20 cellular contexts compared by ENCODE assay signal in genomic region chr14:88961214-88961613, GRCh38.
A peak's percentile ranks its signal among the peaks of the same experiment; 100 is the strongest.
DNase-seq lines count a peak whose midpoint lies in the region; ATAC-seq and TF ChIP-seq lines count a peak whose summit lies in the region.
"Had no signal": no experiment of that assay in that cellular context is flagged by ENCODE, and none has a peak within 500 bp of the region (broad histone marks: within the 10 kb centered on the region; RNA-seq: fewer than 3 reads in every experiment).

No MANE protein-coding gene starts in this region.

- POLR2A ChIA-PET in activated CD4-positive, alpha-beta T cell treated with anti-CD3 and anti-CD28 coated beads for 36 hours (lab: Charles Lee) = no interaction called here
- POLR2A ChIA-PET in activated CD4-positive, alpha-beta T cell treated with anti-CD3 and anti-CD28 coated beads, Interleukin-2, amount 10 ng/mL, durations not matched to agents 7 days and 5 days (lab: Charles Lee) = no interaction called here

- in situ Hi-C loops in transverse colon (cut with MboI; ENCODE audit: low pct_ligation_motif_present in 1 of 4, low pct_unique_long_range_greater_than_20kb in 1 of 4, low sequenced_read_pairs in 3 of 4) = no loop called here

- H3K4me1 ChIP-seq in right atrium auricular region = no peaks in the 10 kb centered on the region
- peaks cover 0 to 9% (median 3%) of the 10 kb centered on the region in 4 donors for H3K4me1 ChIP-seq in transverse colon

- no peak for TF ChIP-seq CTCF in right atrium auricular region (IDR thresholded peaks at IDR 0.05)
- TF ChIP-seq CTCF in transverse colon (IDR thresholded peaks at IDR 0.05) = no peak

- peak; percentile 39 for ATAC-seq in Right ventricle myocardium superior (ENCODE audit: poor library complexity)
- no peak for ATAC-seq in activated CD4-positive, alpha-beta T cell treated with anti-CD3 and anti-CD28 coated beads for 36 hours
- ATAC-seq: CD8-positive, alpha-beta T cell; GM23338; K562 had no signal

- 26 to 64% methylated on average over 3 of the region's 3 CpGs for WGBS in transverse colon (ENCODE audit: low coverage in 1 of 2), 2 donors

- peaks cover 13% of the 10 kb centered on the region for H3K27me3 Mint-ChIP-seq in activated CD4-positive, alpha-beta T cell treated with anti-CD3 and anti-CD28 coated beads for 36 hours
- H3K27me3 Mint-ChIP-seq in activated CD4-positive, alpha-beta T cell treated with anti-CD3 and anti-CD28 coated beads, Interleukin-2, amount 10 ng/mL, durations not matched to agents 7 days and 5 days = peaks cover 1% of the 10 kb centered on the region

- H3K9me3 Mint-ChIP-seq in activated CD4-positive, alpha-beta T cell treated with anti-CD3 and anti-CD28 coated beads for 36 hours (ENCODE audit: low read depth) = no peaks in the 10 kb centered on the region
- H3K9me3 Mint-ChIP-seq in activated CD4-positive, alpha-beta T cell treated with anti-CD3 and anti-CD28 coated beads, Interleukin-2, amount 10 ng/mL, durations not matched to agents 7 days and 5 days = no peaks in the 10 kb centered on the region
- H3K9me3 Mint-ChIP-seq: CD8-positive, alpha-beta T cell; GM23338 had no signal

- H3K4me3 ChIP-seq in right atrium auricular region (no peak overlapping the region), transverse colon (no peak overlapping the region)
- H3K4me3 ChIP-seq: GM23338, K562, PC-9 had no signal

- no peaks in the 10 kb centered on the region for H3K4me1 Mint-ChIP-seq in activated CD4-positive, alpha-beta T cell treated with anti-CD3 and anti-CD28 coated beads for 36 hours
- H3K4me1 Mint-ChIP-seq in activated CD4-positive, alpha-beta T cell treated with anti-CD3 and anti-CD28 coated beads, Interleukin-2, amount 10 ng/mL, durations not matched to agents 7 days and 5 days = no peaks in the 10 kb centered on the region
- H3K4me1 Mint-ChIP-seq: GM23338 had no signal

- DNase-seq in Right ventricle myocardium superior = no peak
- DNase-seq in right atrium auricular region (ENCODE audit: low spot score) = no peak
- peak; percentile 79 for DNase-seq in cerebellar cortex (ENCODE audit: low spot score)
- DNase-seq in middle frontal gyrus (ENCODE audit: extremely low spot score, low spot score) = peak; percentile 39
- DNase-seq in transverse colon = peak; percentile 21
- no peak for DNase-seq in activated CD4-positive, alpha-beta T cell treated with anti-CD3 and anti-CD28 coated beads for 36 hours
- DNase-seq in activated CD4-positive, alpha-beta T cell treated with anti-CD3 and anti-CD28 coated beads, Interleukin-2, amount 10 ng/mL, durations not matched to agents 7 days and 5 days = no peak
- no peak for DNase-seq in activated gamma-delta T cell (lab: John Stamatoyannopoulos, UW)
- DNase-seq: BE2C; CD8-positive, alpha-beta T cell; DND-41; GF-D8; NCI-H1417 treated with DMSO at 0.1 percent for 48 hours; NCI-H1930; NCI-H2171; NCI-H748 treated with DMSO at 0.1 percent for 48 hours; PC-9 had no signal

- H3K27me3 ChIP-seq in right atrium auricular region = no peaks in the 10 kb centered on the region
- H3K27me3 ChIP-seq in transverse colon = no peaks in the 10 kb centered on the region
- H3K27me3 ChIP-seq: BE2C had no signal

- H3K36me3 Mint-ChIP-seq in activated CD4-positive, alpha-beta T cell treated with anti-CD3 and anti-CD28 coated beads for 36 hours (ENCODE audit: low read depth) = no peaks in the 10 kb centered on the region
- H3K36me3 Mint-ChIP-seq in activated CD4-positive, alpha-beta T cell treated with anti-CD3 and anti-CD28 coated beads, Interleukin-2, amount 10 ng/mL, durations not matched to agents 7 days and 5 days (ENCODE audit: low read depth) = no peaks in the 10 kb centered on the region
- H3K36me3 Mint-ChIP-seq: CD8-positive, alpha-beta T cell had no signal

- CTCF ChIA-PET in activated CD4-positive, alpha-beta T cell treated with anti-CD3 and anti-CD28 coated beads for 36 hours (lab: Charles Lee) = no interaction called here
- CTCF ChIA-PET in activated CD4-positive, alpha-beta T cell treated with anti-CD3 and anti-CD28 coated beads, Interleukin-2, amount 10 ng/mL, durations not matched to agents 7 days and 5 days (lab: Charles Lee) = no interaction called here

- no peak for TF ChIP-seq POLR2A in transverse colon (IDR thresholded peaks at IDR 0.05)

- no peak overlapping the region for H3K4me3 Mint-ChIP-seq in activated CD4-positive, alpha-beta T cell treated with anti-CD3 and anti-CD28 coated beads for 36 hours
- no peak overlapping the region for H3K4me3 Mint-ChIP-seq in activated CD4-positive, alpha-beta T cell treated with anti-CD3 and anti-CD28 coated beads, Interleukin-2, amount 10 ng/mL, durations not matched to agents 7 days and 5 days
- H3K4me3 Mint-ChIP-seq: CD8-positive, alpha-beta T cell; GM23338 had no signal

- intact Hi-C loops in Right ventricle myocardium superior (cut with DNase I) = no loop called here
- intact Hi-C loops in transverse colon (cut with DNase I; ENCODE audit: low total_unique reads) = no loop called here
- intact Hi-C loops in activated CD4-positive, alpha-beta T cell treated with anti-CD3 and anti-CD28 coated beads for 36 hours (cut with DNase I, micrococcal nuclease) = no loop called here

- H3K9me3 ChIP-seq in right atrium auricular region = no peaks in the 10 kb centered on the region
- H3K9me3 ChIP-seq in transverse colon = no peaks in the 10 kb centered on the region

- H3K27ac ChIP-seq in right atrium auricular region (no peak overlapping the region), transverse colon (peak overlapping the region in 2 of 4 donors; percentile 37 to 40)
- H3K27ac ChIP-seq: 22Rv1, PC-9 had no signal

- no peak overlapping the region for H3K27ac Mint-ChIP-seq in activated CD4-positive, alpha-beta T cell treated with anti-CD3 and anti-CD28 coated beads for 36 hours
- H3K27ac Mint-ChIP-seq in activated CD4-positive, alpha-beta T cell treated with anti-CD3 and anti-CD28 coated beads, Interleukin-2, amount 10 ng/mL, durations not matched to agents 7 days and 5 days = no peak overlapping the region
- H3K27ac Mint-ChIP-seq: CD8-positive, alpha-beta T cell; GM23338 had no signal

- TF ChIP-seq EP300 in transverse colon (IDR thresholded peaks at IDR 0.05; ENCODE audit: low read depth) = no peak

- no peaks in the 10 kb centered on the region for H3K36me3 ChIP-seq in right atrium auricular region
- H3K36me3 ChIP-seq in transverse colon = no peaks in the 10 kb centered on the region
- H3K36me3 ChIP-seq: BE2C had no signal

Comparison
In these comparisons a context has a peak if more than half of its experiments do, and no peak if none do; other contexts are left out.
1. DNase-seq: peak in cerebellar cortex (single experiment), middle frontal gyrus (single experiment) and transverse colon (single experiment); none in Right ventricle myocardium superior (single experiment), right atrium auricular region (single experiment), activated CD4-positive, alpha-beta T cell treated with anti-CD3 and anti-CD28 coated beads for 36 hours (single experiment), activated CD4-positive, alpha-beta T cell treated with anti-CD3 and anti-CD28 coated beads, Interleukin-2, amount 10 ng/mL, durations not matched to agents 7 days and 5 days (single experiment) and activated gamma-delta T cell (single experiment).